ENCODE assay signal across 2 cellular contexts in the genomic region with DNA sequence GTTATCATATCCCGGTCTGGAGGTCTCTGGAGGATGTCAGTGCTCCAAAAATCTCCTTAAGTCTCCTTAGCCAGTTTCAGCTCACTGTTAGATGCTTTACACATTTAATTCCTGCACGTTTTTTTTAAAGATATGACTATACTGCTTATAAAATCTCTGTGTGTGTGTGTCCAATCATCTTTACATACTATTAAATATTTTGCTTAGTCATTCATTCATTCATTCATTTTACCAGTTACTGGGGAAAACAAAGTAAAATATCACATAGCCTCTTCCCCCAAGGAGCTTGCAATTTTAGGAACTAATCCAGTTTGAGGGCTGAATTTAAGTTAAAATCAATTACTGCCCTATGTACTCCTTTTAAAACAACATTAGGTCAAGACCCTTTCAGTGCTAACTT.
TF ChIP-seq lines count a peak whose summit lies in the region.

No MANE protein-coding gene starts in this region.

TF ChIP-seq in HepG2, 621 proteins besides CTCF, POLR2A, EP300 and RAD21:
- TF ChIP-seq LCORL (IDR thresholded peaks at IDR 0.05) (no peak), LCORL (CRISPR knock-in tag; IDR thresholded peaks at IDR 0.05) (no peak), NFE2L2 (IDR thresholded peaks at IDR 0.05; ENCODE audit: low read length) (0 out of 2 replicates have a peak, but pooled peaks have one; percentile 5)

TF ChIP-seq in IMR-90, 13 proteins besides CTCF, POLR2A, EP300 and RAD21:
- TF ChIP-seq CEBPB (IDR thresholded peaks at IDR 0.05; ENCODE audit: low read depth, low read length) (no peak), NFE2L2 (IDR thresholded peaks at IDR 0.05; ENCODE audit: low read depth, low read length) (peak; percentile 61), RFX5 (IDR thresholded peaks at IDR 0.05; ENCODE audit: low read depth, low read length) (no peak)
